14 cellular contexts compared by ENCODE assay signal in genomic region chr14:101897326-101897725, GRCh38.
DNase-seq lines count a peak whose midpoint lies in the region; ATAC-seq and TF ChIP-seq lines count a peak whose summit lies in the region.
"Had no signal": no experiment of that assay in that cellular context is flagged by ENCODE, and none has a peak within 500 bp of the region (broad histone marks: within the 10 kb centered on the region; RNA-seq: fewer than 3 reads in every experiment).

No MANE protein-coding gene starts in this region.

- no peak for TF ChIP-seq CTCF in natural killer cell (IDR thresholded peaks at IDR 0.05)
- no peak for TF ChIP-seq CTCF in smooth muscle cell (IDR thresholded peaks at IDR 0.05; ENCODE audit: borderline replicate concordance, insufficient read depth, poor library complexity, severe bottlenecking)

- H4K20me1 ChIP-seq in smooth muscle cell (ENCODE audit: low read depth): no peaks in the 10 kb centered on the region

- no peak overlapping the region for H3K4me3 Mint-ChIP-seq in activated CD4-positive, alpha-beta T cell treated with anti-CD3 and anti-CD28 coated beads, Interleukin-2, amount 10 ng/mL, durations not matched to agents 7 days and 5 days
- H3K4me3 Mint-ChIP-seq in natural killer cell: no peak overlapping the region
- no peak overlapping the region for H3K4me3 Mint-ChIP-seq in natural killer cell treated with Interleukin-12 subunit alpha and Interleukin-12 subunit beta and Interleukin-15 and Interleukin-18, amount 100 ng/mL, for 72 hours

- peaks cover 76% of the 10 kb centered on the region for H3K36me3 Mint-ChIP-seq in activated CD4-positive, alpha-beta T cell treated with anti-CD3 and anti-CD28 coated beads, Interleukin-2, amount 10 ng/mL, durations not matched to agents 7 days and 5 days (ENCODE audit: low read depth)
- H3K36me3 Mint-ChIP-seq in natural killer cell: peaks cover 17% of the 10 kb centered on the region
- peaks cover 20% of the 10 kb centered on the region for H3K36me3 Mint-ChIP-seq in natural killer cell treated with Interleukin-12 subunit alpha and Interleukin-12 subunit beta and Interleukin-15 and Interleukin-18, amount 100 ng/mL, for 72 hours

- peak overlapping the region; percentile 41 for H3K27ac Mint-ChIP-seq in activated CD4-positive, alpha-beta T cell treated with anti-CD3 and anti-CD28 coated beads, Interleukin-2, amount 10 ng/mL, durations not matched to agents 7 days and 5 days
- H3K27ac Mint-ChIP-seq in natural killer cell: peak overlapping the region; percentile 53 to 63
- H3K27ac Mint-ChIP-seq in natural killer cell treated with Interleukin-12 subunit alpha and Interleukin-12 subunit beta and Interleukin-15 and Interleukin-18, amount 100 ng/mL, for 72 hours: peak overlapping the region in 1 of 2 donors; percentile 37

- no peak for ATAC-seq in natural killer cell
- no peak for ATAC-seq in natural killer cell treated with Interleukin-12 subunit alpha and Interleukin-12 subunit beta and Interleukin-15 and Interleukin-18, amount 100 ng/mL, for 72 hours
- ATAC-seq: HCT116 had no signal

- H2AFZ ChIP-seq in smooth muscle cell (ENCODE audit: low read depth): no peak overlapping the region
- H2AFZ ChIP-seq: GM23248 had no signal

- no peaks in the 10 kb centered on the region for H3K27me3 ChIP-seq in smooth muscle cell (ENCODE audit: low read depth)
- H3K27me3 ChIP-seq: BLaER1 had no signal

- no peaks in the 10 kb centered on the region for H3K9me3 Mint-ChIP-seq in activated CD4-positive, alpha-beta T cell treated with anti-CD3 and anti-CD28 coated beads, Interleukin-2, amount 10 ng/mL, durations not matched to agents 7 days and 5 days
- no peaks in the 10 kb centered on the region for H3K9me3 Mint-ChIP-seq in natural killer cell
- no peaks in the 10 kb centered on the region for H3K9me3 Mint-ChIP-seq in natural killer cell treated with Interleukin-12 subunit alpha and Interleukin-12 subunit beta and Interleukin-15 and Interleukin-18, amount 100 ng/mL, for 72 hours

- POLR2A ChIA-PET in activated CD4-positive, alpha-beta T cell treated with anti-CD3 and anti-CD28 coated beads, Interleukin-2, amount 10 ng/mL, durations not matched to agents 7 days and 5 days (lab: Charles Lee): no interaction called here

- no peak overlapping the region for H3K9ac ChIP-seq in smooth muscle cell (ENCODE audit: low read depth)
- H3K9ac ChIP-seq: BLaER1, GM23248 had no signal

- WGBS in smooth muscle cell (ENCODE audit: low lambda C conversion rate): 92% methylated on average over 9 of the region's 9 CpGs

- intact Hi-C loops in natural killer cell (cut with micrococcal nuclease): no loop called here

- H3K4me3 ChIP-seq in smooth muscle cell: no peak overlapping the region
- H3K4me3 ChIP-seq: BLaER1, GM23248 had no signal

- H3K4me1 ChIP-seq in smooth muscle cell (ENCODE audit: low read depth): no peaks in the 10 kb centered on the region
- H3K4me1 ChIP-seq: BLaER1 had no signal

- H3F3A ChIP-seq in smooth muscle cell (ENCODE audit: low read depth): no peaks in the 10 kb centered on the region

- CTCF ChIA-PET in activated CD4-positive, alpha-beta T cell treated with anti-CD3 and anti-CD28 coated beads, Interleukin-2, amount 10 ng/mL, durations not matched to agents 7 days and 5 days (lab: Charles Lee): interaction anchor here (0.6 kb wide), 1 partner anchor 56 kb away, joined by 3 read pairs; no protein-coding TSS in a partner anchor

- no peaks in the 10 kb centered on the region for H3K79me2 ChIP-seq in smooth muscle cell (ENCODE audit: low read depth)

- H3K9me3 ChIP-seq in smooth muscle cell (replicated peaks; ENCODE audit: low read depth): no peaks in the 10 kb centered on the region
- H3K9me3 ChIP-seq: BLaER1 had no signal

- no peak overlapping the region for H3K27ac ChIP-seq in smooth muscle cell (ENCODE audit: low read depth)
- H3K27ac ChIP-seq: BLaER1, GM23248 had no signal

- H3K4me2 ChIP-seq in smooth muscle cell: no peak overlapping the region
- H3K4me2 ChIP-seq: BLaER1 had no signal

- no peak for DNase-seq in activated CD4-positive, alpha-beta T cell treated with anti-CD3 and anti-CD28 coated beads, Interleukin-2, amount 10 ng/mL, durations not matched to agents 7 days and 5 days
- DNase-seq in activated CD4-positive, alpha-beta T cell treated with anti-CD3 and anti-CD28 coated beads for 1 hour: no peak
- DNase-seq in natural killer cell (no peak), mesenteric fat pad (ENCODE audit: low spot score) (peak; percentile 80), GM19240 (ENCODE audit: insufficient read length, low spot score) (no peak), smooth muscle cell (lab: John Stamatoyannopoulos, UW; ENCODE audit: unreplicated experiment) (no peak)
- DNase-seq in natural killer cell treated with Interleukin-12 subunit alpha and Interleukin-12 subunit beta and Interleukin-15 and Interleukin-18, amount 100 ng/mL, for 72 hours (ENCODE audit: low spot score): no peak
- DNase-seq: 8988T, AML-193, DMS53, GF-D8, GM23248 had no signal

- H3K4me1 Mint-ChIP-seq in activated CD4-positive, alpha-beta T cell treated with anti-CD3 and anti-CD28 coated beads, Interleukin-2, amount 10 ng/mL, durations not matched to agents 7 days and 5 days: no peaks in the 10 kb centered on the region
- peaks cover 0 to 2% of the 10 kb centered on the region in 2 donors for H3K4me1 Mint-ChIP-seq in natural killer cell
- peaks cover 0 to 7% of the 10 kb centered on the region in 2 donors for H3K4me1 Mint-ChIP-seq in natural killer cell treated with Interleukin-12 subunit alpha and Interleukin-12 subunit beta and Interleukin-15 and Interleukin-18, amount 100 ng/mL, for 72 hours (ENCODE audit: low read depth in 2 of 2)

- peaks cover 22% of the 10 kb centered on the region for H3K36me3 ChIP-seq in smooth muscle cell (ENCODE audit: low read depth)

- no peaks in the 10 kb centered on the region for H3K27me3 Mint-ChIP-seq in activated CD4-positive, alpha-beta T cell treated with anti-CD3 and anti-CD28 coated beads, Interleukin-2, amount 10 ng/mL, durations not matched to agents 7 days and 5 days
- H3K27me3 Mint-ChIP-seq in natural killer cell (ENCODE audit: low read depth in 2 of 2): no peaks in the 10 kb centered on the region
- H3K27me3 Mint-ChIP-seq in natural killer cell treated with Interleukin-12 subunit alpha and Interleukin-12 subunit beta and Interleukin-15 and Interleukin-18, amount 100 ng/mL, for 72 hours: no peaks in the 10 kb centered on the region
